18 cellular contexts compared by ENCODE assay signal in the genomic region with DNA sequence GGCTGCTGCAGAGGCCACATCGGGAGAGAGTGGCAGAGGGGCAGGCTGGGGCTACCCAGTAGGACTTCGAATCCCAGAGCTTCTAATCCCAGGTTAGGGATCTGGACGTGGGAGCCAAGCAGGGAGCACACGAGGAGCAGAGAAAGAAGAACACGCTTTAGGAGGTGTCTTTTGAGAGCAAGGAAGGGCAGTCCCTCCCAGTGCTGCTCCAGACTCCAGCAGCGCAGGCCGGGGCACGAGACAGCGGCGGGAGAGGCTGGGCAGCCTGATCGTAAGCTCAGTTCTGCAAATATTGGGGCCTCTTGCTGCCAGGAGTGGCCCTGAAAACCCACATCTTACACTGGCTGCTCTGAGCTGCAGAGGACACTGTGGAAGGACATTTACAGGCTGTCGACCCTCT.
DNase-seq lines count a peak whose midpoint lies in the region; ATAC-seq and TF ChIP-seq lines count a peak whose summit lies in the region.
"Had no signal": no experiment of that assay in that cellular context is flagged by ENCODE, and none has a peak within 500 bp of the region (broad histone marks: within the 10 kb centered on the region; RNA-seq: fewer than 3 reads in every experiment).

No MANE protein-coding gene starts in this region.

- H3K4me1 Mint-ChIP-seq in activated T-helper 17 cell treated with anti-CD3 and anti-CD28 coated beads, Interleukin-2, amount 50 U/mL, for 72 hours = peaks cover 28% of the 10 kb centered on the region
- peaks cover 36% of the 10 kb centered on the region for H3K4me1 Mint-ChIP-seq in osteocyte (ENCODE audit: unreplicated experiment)
- peaks cover 9% of the 10 kb centered on the region for H3K4me1 Mint-ChIP-seq in T-helper 2 cell treated with Interferon-gamma antibody and Interleukin-4, amounts not matched to agents 5 μg/mL and 100 μg/mL, for 36 hours (ENCODE audit: low read depth)

- peaks cover 41% of the 10 kb centered on the region for H3K36me3 Mint-ChIP-seq in activated T-helper 17 cell treated with anti-CD3 and anti-CD28 coated beads, Interleukin-2, amount 50 U/mL, for 72 hours (ENCODE audit: low read depth)
- H3K36me3 Mint-ChIP-seq in osteocyte (ENCODE audit: unreplicated experiment) = peaks cover 17% of the 10 kb centered on the region
- H3K36me3 Mint-ChIP-seq in T-helper 2 cell treated with Interferon-gamma antibody and Interleukin-4, amounts not matched to agents 5 μg/mL and 100 μg/mL, for 36 hours (ENCODE audit: low read depth) = peaks cover 4% of the 10 kb centered on the region

- no peaks in the 10 kb centered on the region for H3K9me3 Mint-ChIP-seq in activated T-helper 17 cell treated with anti-CD3 and anti-CD28 coated beads, Interleukin-2, amount 50 U/mL, for 72 hours
- H3K9me3 Mint-ChIP-seq in osteocyte (ENCODE audit: unreplicated experiment) = no peaks in the 10 kb centered on the region
- H3K9me3 Mint-ChIP-seq in T-helper 2 cell treated with Interferon-gamma antibody and Interleukin-4, amounts not matched to agents 5 μg/mL and 100 μg/mL, for 36 hours = no peaks in the 10 kb centered on the region

- DNase-seq in Ammon's horn (ENCODE audit: low spot score) = peak; percentile 47
- no peak for DNase-seq in left ventricle myocardium inferior
- DNase-seq in osteocyte (ENCODE audit: extremely low spot score, unreplicated experiment) = no peak
- DNase-seq in SHP77 treated with DMSO at 0.1 percent for 48 hours (lab: John Stamatoyannopoulos, UW) = no peak
- DNase-seq in T-helper 2 cell treated with Interferon-gamma antibody and Interleukin-4, amounts not matched to agents 5 μg/mL and 100 μg/mL, for 36 hours (ENCODE audit: low spot score) = no peak
- DNase-seq in ecto neural progenitor cell (ENCODE audit: low spot score) = no peak
- DNase-seq in KG1 (lab: John Stamatoyannopoulos, UW) = no peak
- DNase-seq: ACHN; activated CD4-positive, alpha-beta T cell treated with anti-CD3 and anti-CD28 coated beads, Interleukin-2, amount 50 U/mL, for 1 hour; activated T-cell treated with anti-CD3 and anti-CD28 coated beads, Interleukin-2, amount 50 U/mL, for 48 hours; effector memory CD4-positive, alpha-beta T cell; GDM1; mucosa of descending colon; NCI-H2107; NCI-H82; stimulated activated CD4-positive, alpha-beta T cell treated with anti-CD3 and anti-CD28 coated beads, Interleukin-1b, Interleukin-23, amount 100 ng/mL, for 48 hours; stimulated activated CD8-positive, alpha-beta memory T cell treated with anti-CD3 and anti-CD28 coated beads, Interleukin-4, amount 100 ng/mL, for 48 hours had no signal

- peaks cover 78% of the 10 kb centered on the region for H3K4me1 ChIP-seq in left ventricle myocardium inferior

- no peaks in the 10 kb centered on the region for H3K9me3 ChIP-seq in left ventricle myocardium inferior (replicated peaks)
- H3K9me3 ChIP-seq: mucosa of descending colon had no signal

- intact Hi-C loops in left ventricle myocardium inferior (cut with micrococcal nuclease) = no loop called here

- TF ChIP-seq CTCF in left ventricle myocardium inferior (IDR thresholded peaks at IDR 0.05; ENCODE audit: borderline replicate concordance) (no peak), osteocyte (IDR thresholded peaks at IDR 0.05) (no peak)

- peak overlapping the region; percentile 10 for H3K27ac Mint-ChIP-seq in activated T-helper 17 cell treated with anti-CD3 and anti-CD28 coated beads, Interleukin-2, amount 50 U/mL, for 72 hours
- peak overlapping the region; percentile 44 for H3K27ac Mint-ChIP-seq in osteocyte (ENCODE audit: unreplicated experiment)
- H3K27ac Mint-ChIP-seq in T-helper 2 cell treated with Interferon-gamma antibody and Interleukin-4, amounts not matched to agents 5 μg/mL and 100 μg/mL, for 36 hours = no peak overlapping the region

- no peaks in the 10 kb centered on the region for H3K27me3 ChIP-seq in left ventricle myocardium inferior (ENCODE audit: low read depth)

- ATAC-seq in activated T-helper 17 cell treated with anti-CD3 and anti-CD28 coated beads, Interleukin-2, amount 50 U/mL, for 72 hours (replicated peaks) = no peak
- ATAC-seq: mucosa of descending colon had no signal

- no peak overlapping the region for H3K4me3 ChIP-seq in left ventricle myocardium inferior
- H3K4me3 ChIP-seq: mucosa of descending colon had no signal

- no peaks in the 10 kb centered on the region for H3K27me3 Mint-ChIP-seq in activated T-helper 17 cell treated with anti-CD3 and anti-CD28 coated beads, Interleukin-2, amount 50 U/mL, for 72 hours
- no peaks in the 10 kb centered on the region for H3K27me3 Mint-ChIP-seq in osteocyte (ENCODE audit: unreplicated experiment)
- no peaks in the 10 kb centered on the region for H3K27me3 Mint-ChIP-seq in T-helper 2 cell treated with Interferon-gamma antibody and Interleukin-4, amounts not matched to agents 5 μg/mL and 100 μg/mL, for 36 hours (ENCODE audit: low read depth)

- peaks cover 13% of the 10 kb centered on the region for H3K36me3 ChIP-seq in left ventricle myocardium inferior

- no peak overlapping the region for H3K4me3 Mint-ChIP-seq in activated T-helper 17 cell treated with anti-CD3 and anti-CD28 coated beads, Interleukin-2, amount 50 U/mL, for 72 hours
- H3K4me3 Mint-ChIP-seq in osteocyte (ENCODE audit: unreplicated experiment) = no peak overlapping the region
- no peak overlapping the region for H3K4me3 Mint-ChIP-seq in T-helper 2 cell treated with Interferon-gamma antibody and Interleukin-4, amounts not matched to agents 5 μg/mL and 100 μg/mL, for 36 hours

- peak overlapping the region; percentile 90 for H3K27ac ChIP-seq in left ventricle myocardium inferior (replicated peaks)
